Comparison of ENCODE assay signal across 28 cellular contexts in genomic region chr3:58607816-58608215, GRCh38. TPM values are rescaled to one million over a fixed set of nuclear protein-coding genes. Genes with fewer than 3 reads are reported as not detected.
DNase-seq lines count a peak whose midpoint lies in the region; ATAC-seq, FAIRE-seq and TF ChIP-seq lines count a peak whose summit lies in the region.
"Had no signal": no experiment of that assay in that cellular context is flagged by ENCODE, and none has a peak within 500 bp of the region (broad histone marks: within the 10 kb centered on the region; RNA-seq: fewer than 3 reads in every experiment).

No MANE protein-coding gene starts in this region.

- H3K36me3 ChIP-seq in MM.1S (replicated peaks; ENCODE audit: insufficient read depth, low read length) (no peaks in the 10 kb centered on the region), GM12878 (ENCODE audit: control insufficient read depth in 2 of 2, insufficient read depth in 2 of 2, low read length in 1 of 2) (no peaks in the 10 kb centered on the region), thyroid gland (no peaks in the 10 kb centered on the region), ovary (no peaks in the 10 kb centered on the region), smooth muscle cell (ENCODE audit: low read depth) (no peaks in the 10 kb centered on the region), esophagus squamous epithelium (no peaks in the 10 kb centered on the region)
- H3K36me3 ChIP-seq: adrenal gland, cardiac muscle cell, right atrium auricular region had no signal

- SMC1A ChIA-PET in GM12878 (lab: Charles Lee; ENCODE audit: uncharacterized antibody, unreplicated experiment) = interaction anchor here (0.8 to 1.1 kb wide), 2 partner anchors 19 to 22 kb away, joined by 3 read pairs; no protein-coding TSS in a partner anchor

- DNase-seq in activated CD8-positive, alpha-beta memory T cell treated with anti-CD3 and anti-CD28 coated beads, Interleukin-2, amount 10 ng/mL, durations not matched to agents 7 days and 5 days = no peak
- DNase-seq in activated CD8-positive, alpha-beta memory T cell treated with anti-CD3 and anti-CD28 coated beads, Interleukin-2, amount 50 U/mL, for 4 hours = no peak
- DNase-seq in MM.1S = peak; percentile 26
- peak; percentile 26 for DNase-seq in GM12878 (ENCODE audit: low read depth, low spot score)
- no peak for DNase-seq in thyroid gland
- no peak for DNase-seq in ovary
- DNase-seq in smooth muscle cell (lab: John Stamatoyannopoulos, UW; ENCODE audit: unreplicated experiment) = no peak
- no peak for DNase-seq in esophagus squamous epithelium (lab: John Stamatoyannopoulos, UW)
- DNase-seq: activated CD4-positive, CD25-positive, alpha-beta regulatory T cell treated with anti-CD3 and anti-CD28 coated beads, Interleukin-2, amount 50 U/mL, for 72 hours; activated effector memory CD4-positive, alpha-beta T cell treated with anti-CD3 and anti-CD28 coated beads, Interleukin-2, amount 50 U/mL, for 16 hours; adrenal gland; COR-L47; DND-41; glutamatergic neuron; mesendoderm; NCI-H1417 treated with DMSO at 0.1 percent for 48 hours; stimulated activated CD4-positive, alpha-beta T cell treated with anti-CD3 and anti-CD28 coated beads, Interleukin-4, amount 100 ng/mL, for 4 hours had no signal

- H3K27ac ChIP-seq in MM.1S (ENCODE audit: low read length) = no peak overlapping the region
- H3K27ac ChIP-seq in GM12878 (ENCODE audit: control insufficient read depth, insufficient read depth) = no peak overlapping the region
- peak overlapping the region; percentile 88 to 93 (median 93) for H3K27ac ChIP-seq in thyroid gland
- no peak overlapping the region for H3K27ac ChIP-seq in ovary
- H3K27ac ChIP-seq in smooth muscle cell (ENCODE audit: low read depth) = no peak overlapping the region
- H3K27ac ChIP-seq in esophagus squamous epithelium = no peak overlapping the region
- H3K27ac ChIP-seq: adrenal gland, cardiac muscle cell, right atrium auricular region had no signal

- intact Hi-C loops in GM12878 (cut with micrococcal nuclease; ENCODE audit: unreplicated experiment) = no loop called here
- intact Hi-C loops in thyroid gland (cut with DNase I) = no loop called here
- intact Hi-C loops in ovary (cut with DNase I) = no loop called here
- intact Hi-C loops in esophagus squamous epithelium (cut with DNase I) = no loop called here

- H3K79me2 ChIP-seq in MM.1S (ENCODE audit: low read length) (no peaks in the 10 kb centered on the region), GM12878 (ENCODE audit: control insufficient read depth, insufficient read depth, low read length) (no peaks in the 10 kb centered on the region), smooth muscle cell (ENCODE audit: low read depth) (no peaks in the 10 kb centered on the region)

- no peak for TF ChIP-seq EP300 in GM12878 (IDR thresholded peaks at IDR 0.05; ENCODE audit: borderline replicate concordance in 1 of 2, control insufficient read depth in 1 of 2, low read depth in 2 of 2, low read length in 2 of 2)
- no peak for TF ChIP-seq EP300 in ovary (IDR thresholded peaks at IDR 0.05)

- H3K9ac ChIP-seq in MM.1S (ENCODE audit: low read length) = no peak overlapping the region
- no peak overlapping the region for H3K9ac ChIP-seq in GM12878 (ENCODE audit: control insufficient read depth, insufficient read depth, low read length)
- no peak overlapping the region for H3K9ac ChIP-seq in smooth muscle cell (ENCODE audit: low read depth)

- H2AFZ ChIP-seq in MM.1S (ENCODE audit: low read length) (no peak overlapping the region), GM12878 (ENCODE audit: control insufficient read depth, low read depth, low read length) (no peak overlapping the region), smooth muscle cell (ENCODE audit: low read depth) (no peak overlapping the region)

- in situ Hi-C loops in GM12878 (cut with MboI) = no loop called here

- peaks cover 34% of the 10 kb centered on the region for H3K4me1 Mint-ChIP-seq in activated CD8-positive, alpha-beta memory T cell treated with anti-CD3 and anti-CD28 coated beads, Interleukin-2, amount 10 ng/mL, durations not matched to agents 7 days and 5 days

- TF ChIP-seq POLR2A in GM12878 (IDR thresholded peaks at IDR 0.05; ENCODE audit: low read depth, low read length) (no peak), thyroid gland (IDR thresholded peaks at IDR 0.05) (no peak), ovary (IDR thresholded peaks at IDR 0.05) (no peak), esophagus squamous epithelium (IDR thresholded peaks at IDR 0.05) (no peak)

- WGBS in GM12878 (ENCODE audit: insufficient coverage, insufficient replicate concordance, low lambda C conversion rate, missing lambda C conversion rate) = 0% methylated on average over 4 of the region's 4 CpGs
- WGBS in thyroid gland, 2 donors = 76 to 84% methylated on average over 4 of the region's 4 CpGs
- 70 to 86% (median 81%) methylated on average over 4 of the region's 4 CpGs for WGBS in ovary, 3 donors
- WGBS in smooth muscle cell (ENCODE audit: low lambda C conversion rate) = 82% methylated on average over 4 of the region's 4 CpGs
- 39 to 71% methylated on average over 4 of the region's 4 CpGs for WGBS in esophagus squamous epithelium, 2 donors

- H3K27ac Mint-ChIP-seq in activated CD8-positive, alpha-beta memory T cell treated with anti-CD3 and anti-CD28 coated beads, Interleukin-2, amount 10 ng/mL, durations not matched to agents 7 days and 5 days = no peak overlapping the region
- H3K27ac Mint-ChIP-seq: dendritic cell treated with granulocyte-macrophage colony-stimulating factor and Interleukin-4, amounts not matched to agents 40 ng/mL and 50 ng/mL, for 4 days; type B pancreatic cell had no signal

- POLR2A ChIA-PET in GM12878 (lab: Charles Lee) = no interaction called here

- no peaks in the 10 kb centered on the region for H3K27me3 ChIP-seq in MM.1S (replicated peaks; ENCODE audit: insufficient read depth, low read length)
- no peaks in the 10 kb centered on the region for H3K27me3 ChIP-seq in GM12878 (replicated peaks in 1 of 2; ENCODE audit: control insufficient read depth in 2 of 2, insufficient read depth in 2 of 2, low read length in 1 of 2)
- H3K27me3 ChIP-seq in thyroid gland = no peaks in the 10 kb centered on the region
- H3K27me3 ChIP-seq in ovary = no peaks in the 10 kb centered on the region
- H3K27me3 ChIP-seq in smooth muscle cell (ENCODE audit: low read depth) = no peaks in the 10 kb centered on the region
- no peaks in the 10 kb centered on the region for H3K27me3 ChIP-seq in esophagus squamous epithelium
- H3K27me3 ChIP-seq: adrenal gland, cardiac muscle cell, right atrium auricular region had no signal

- BruUV-seq in GM12878 (replicated peaks; lab: Mats Ljungman, UMichigan) = no TSS peak

- H3K9me3 ChIP-seq in MM.1S (replicated peaks; ENCODE audit: insufficient read depth, low read length) (no peaks in the 10 kb centered on the region), GM12878 (replicated peaks; ENCODE audit: control insufficient read depth, insufficient read depth, low read length) (no peaks in the 10 kb centered on the region; the same call in 2 of the 3 replicates), thyroid gland (no peaks in the 10 kb centered on the region), ovary (no peaks in the 10 kb centered on the region), smooth muscle cell (replicated peaks; ENCODE audit: low read depth) (no peaks in the 10 kb centered on the region), esophagus squamous epithelium (no peaks in the 10 kb centered on the region)
- H3K9me3 ChIP-seq: adrenal gland had no signal

- H3K4me2 ChIP-seq in MM.1S (ENCODE audit: low read depth, low read length) (no peak overlapping the region), GM12878 (ENCODE audit: control insufficient read depth, insufficient read depth) (no peak overlapping the region), smooth muscle cell (no peak overlapping the region)

- no peaks in the 10 kb centered on the region for H3K4me1 ChIP-seq in MM.1S (ENCODE audit: low read length)
- H3K4me1 ChIP-seq in GM12878 (ENCODE audit: control insufficient read depth, insufficient read depth, low read length) = peaks cover 5% of the 10 kb centered on the region; the same call in 1 of the 2 replicates
- H3K4me1 ChIP-seq in thyroid gland = peaks cover 35 to 44% of the 10 kb centered on the region in 2 donors
- H3K4me1 ChIP-seq in ovary (ENCODE audit: insufficient read depth) = no peaks in the 10 kb centered on the region
- no peaks in the 10 kb centered on the region for H3K4me1 ChIP-seq in smooth muscle cell (ENCODE audit: low read depth)
- H3K4me1 ChIP-seq in esophagus squamous epithelium = peaks cover 0 to 28% (median 0%) of the 10 kb centered on the region in 3 donors
- H3K4me1 ChIP-seq: adrenal gland had no signal

- CTCF ChIA-PET in activated CD8-positive, alpha-beta memory T cell treated with anti-CD3 and anti-CD28 coated beads, Interleukin-2, amount 10 ng/mL, durations not matched to agents 7 days and 5 days (lab: Charles Lee) = interaction anchor here (0.6 kb wide), 1 partner anchor 390 kb away, joined by 3 read pairs; no protein-coding TSS in a partner anchor
- CTCF ChIA-PET in GM12878 (lab: Yijun Ruan, JAX) = interaction anchor here (0.6 to 2.3 kb wide), 3 partner anchors 22 to 75 kb away, joined by 4 to 7 read pairs (median 5); no protein-coding TSS in a partner anchor

- H3K27me3 Mint-ChIP-seq in activated CD8-positive, alpha-beta memory T cell treated with anti-CD3 and anti-CD28 coated beads, Interleukin-2, amount 10 ng/mL, durations not matched to agents 7 days and 5 days = peaks cover 29% of the 10 kb centered on the region

- ATAC-seq in activated CD8-positive, alpha-beta memory T cell treated with anti-CD3 and anti-CD28 coated beads, Interleukin-2, amount 10 ng/mL, durations not matched to agents 7 days and 5 days = peak; percentile 52
- peak; percentile 74 for ATAC-seq in GM12878
- ATAC-seq: HepG2, Right ventricle myocardium inferior had no signal

- H3K9me2 ChIP-seq in MM.1S (replicated peaks; ENCODE audit: insufficient read depth, low read length) = no peaks in the 10 kb centered on the region

- H3F3A ChIP-seq in MM.1S (ENCODE audit: insufficient read depth, low read length) = no peaks in the 10 kb centered on the region
- H3F3A ChIP-seq in smooth muscle cell (ENCODE audit: low read depth) = no peaks in the 10 kb centered on the region

- no peaks in the 10 kb centered on the region for H3K36me3 Mint-ChIP-seq in activated CD8-positive, alpha-beta memory T cell treated with anti-CD3 and anti-CD28 coated beads, Interleukin-2, amount 10 ng/mL, durations not matched to agents 7 days and 5 days
- H3K36me3 Mint-ChIP-seq: type B pancreatic cell had no signal

- RAD21 ChIA-PET in GM12878 (lab: Charles Lee; ENCODE audit: unreplicated experiment) = no interaction called here

- H3K4me3 Mint-ChIP-seq in activated CD8-positive, alpha-beta memory T cell treated with anti-CD3 and anti-CD28 coated beads, Interleukin-2, amount 10 ng/mL, durations not matched to agents 7 days and 5 days = no peak overlapping the region
- H3K4me3 Mint-ChIP-seq: dendritic cell treated with granulocyte-macrophage colony-stimulating factor and Interleukin-4, amounts not matched to agents 40 ng/mL and 50 ng/mL, for 4 days; type B pancreatic cell had no signal

- no peaks in the 10 kb centered on the region for H3K9me3 Mint-ChIP-seq in activated CD8-positive, alpha-beta memory T cell treated with anti-CD3 and anti-CD28 coated beads, Interleukin-2, amount 10 ng/mL, durations not matched to agents 7 days and 5 days (ENCODE audit: low read depth)
- H3K9me3 Mint-ChIP-seq: dendritic cell treated with granulocyte-macrophage colony-stimulating factor and Interleukin-4, amounts not matched to agents 40 ng/mL and 50 ng/mL, for 4 days; type B pancreatic cell had no signal

- no peak for FAIRE-seq in GM12878 (lab: Jason Lieb, UNC)
- FAIRE-seq: endometrium, H1, HepG2 had no signal

- no peak for TF ChIP-seq CTCF in MM.1S (IDR thresholded peaks at IDR 0.05; ENCODE audit: low read length)
- TF ChIP-seq CTCF in GM12878 (IDR thresholded peaks at IDR 0.05 in 2 of 3, conservative IDR thresholded peaks at IDR 0.05 in 1 of 3; ENCODE audit: control insufficient read depth in 2 of 3, extremely low read depth in 1 of 3, insufficient read depth in 1 of 3, low read depth in 3 of 3, low read length in 3 of 3) = no peak
- TF ChIP-seq CTCF in thyroid gland (IDR thresholded peaks at IDR 0.05) = no peak
- TF ChIP-seq CTCF in ovary (IDR thresholded peaks at IDR 0.05) = no peak
- TF ChIP-seq CTCF in smooth muscle cell (IDR thresholded peaks at IDR 0.05; ENCODE audit: borderline replicate concordance, insufficient read depth, poor library complexity, severe bottlenecking) = no peak
- TF ChIP-seq CTCF in esophagus squamous epithelium (IDR thresholded peaks at IDR 0.05) = no peak

- H3K4me3 ChIP-seq in MM.1S (ENCODE audit: low read length) = no peak overlapping the region
- no peak overlapping the region for H3K4me3 ChIP-seq in GM12878
- H3K4me3 ChIP-seq in thyroid gland (replicated peaks in 1 of 3) = no peak overlapping the region
- H3K4me3 ChIP-seq in ovary = no peak overlapping the region
- H3K4me3 ChIP-seq in smooth muscle cell = no peak overlapping the region
- H3K4me3 ChIP-seq in esophagus squamous epithelium = no peak overlapping the region
- H3K4me3 ChIP-seq: adrenal gland, cardiac muscle cell, right atrium auricular region had no signal

- TF ChIP-seq RAD21 in GM12878 (IDR thresholded peaks at IDR 0.05; ENCODE audit: insufficient read depth, low read depth, low read length) = no peak

- no peaks in the 10 kb centered on the region for H4K20me1 ChIP-seq in MM.1S (ENCODE audit: insufficient read depth, low read length)
- H4K20me1 ChIP-seq in GM12878 (ENCODE audit: control insufficient read depth, insufficient read depth) = no peaks in the 10 kb centered on the region
- no peaks in the 10 kb centered on the region for H4K20me1 ChIP-seq in smooth muscle cell (ENCODE audit: low read depth)

RNA-seq across cellular contexts. Expression of gene FAM107A, which starts 30.6 kb away (rescaled TPM):
- total RNA-seq in activated CD8-positive, alpha-beta memory T cell treated with anti-CD3 and anti-CD28 coated beads, Interleukin-2, amount 10 ng/mL, durations not matched to agents 7 days and 5 days = not detected
- not detected in 2 replicates for total RNA-seq in GM12878 (2013; cell fraction: nucleolus; rRNA removed)
- total RNA-seq in GM12878 (2014; rRNA removed) (not detected in 2 replicates), GM12878 (2014; rRNA removed; fragmentation: Illumina TruSeq; extraction: Trizol) (not detected in 2 replicates), GM12878 (2021) (not detected in 2 replicates), thyroid gland (100 to 1,000 TPM in 1 of 4 donors, 10 to 100 TPM in 3; 62.3 to 137 (median 83.3) TPM), ovary (10 to 100 TPM in 5 of 7 donors, 1 to 10 TPM in 2; 2.7 to 47.3 (median 14.4) TPM), smooth muscle cell (not detected in 2 replicates), esophagus squamous epithelium (10 to 100 TPM in 2 of 4 donors, 1 to 10 TPM in 2; 3.9 to 78.6 (median 10.8) TPM)
- polyA plus RNA-seq in GM12878 (2011; ENCODE audit: low read depth) = not detected
- polyA plus RNA-seq in GM12878 (2011; rRNA removed) (not detected in 2 replicates), GM12878 (2014; fragmentation: Illumina TruSeq; extraction: Trizol) (not detected in 2 replicates), GM12878 (2014; fragmentation: Nextera tagmentation; extraction: Ambion mirVana) (not detected), GM12878 (2014; rRNA removed) (not detected in 2 replicates), GM12878 (2016; fragmentation: Nextera tagmentation; extraction: Ambion mirVana) (not detected), ovary (10 to 100 TPM; 14.0 to 19.9 TPM), smooth muscle cell (not detected in 2 replicates)
- not detected in 2 replicates for polyA plus RNA-seq in GM12878 (2011; cell fraction: cytosol; rRNA removed)
- polyA plus RNA-seq in GM12878 (2011; cell fraction: nucleus; rRNA removed) = not detected in 2 replicates
- polyA plus RNA-seq in GM12878 (2012) = 0.11 TPM in 1 of 2 replicates, not detected in the other
- polyA minus RNA-seq in GM12878 (2011; rRNA and poly(A)+ RNA removed) = not detected in 2 replicates
- not detected in 2 replicates for polyA minus RNA-seq in GM12878 (2011; cell fraction: cytosol; rRNA and poly(A)+ RNA removed)
- polyA minus RNA-seq in GM12878 (2011; cell fraction: nucleus; rRNA and poly(A)+ RNA removed) = not detected in 2 replicates
- total RNA-seq: A673, cardiac muscle cell, HepG2 had no signal
- polyA plus RNA-seq: cardiac muscle cell, HepG2 had no signal

RNA-seq across cellular contexts. Expression of gene FAM3D, which starts 58.8 kb away (rescaled TPM):
- not detected for total RNA-seq in activated CD8-positive, alpha-beta memory T cell treated with anti-CD3 and anti-CD28 coated beads, Interleukin-2, amount 10 ng/mL, durations not matched to agents 7 days and 5 days
- not detected in 2 replicates for total RNA-seq in GM12878 (2013; cell fraction: nucleolus; rRNA removed)
- total RNA-seq in GM12878 (2014; rRNA removed) (not detected in 2 replicates), GM12878 (2014; rRNA removed; fragmentation: Illumina TruSeq; extraction: Trizol) (not detected in 2 replicates), GM12878 (2021) (not detected in 2 replicates), thyroid gland (under 1 TPM in 1 of 4 donors, not detected in 3; 0.67 TPM), ovary (1 to 10 TPM in 1 of 7 donors, under 1 TPM in 1, not detected in 5; 0.36 to 6.3 TPM), smooth muscle cell (0.18 TPM in 1 of 2 replicates, not detected in the other), esophagus squamous epithelium (100 to 1,000 TPM in 3 of 4 donors, 10 to 100 TPM in 1; 84.3 to 214 (median 128) TPM)
- polyA plus RNA-seq in GM12878 (2011; ENCODE audit: low read depth) = not detected
- polyA plus RNA-seq in GM12878 (2011; rRNA removed) (0.07 and 0.10 TPM in 2 replicates), GM12878 (2014; fragmentation: Illumina TruSeq; extraction: Trizol) (0.04 TPM in 1 of 2 replicates, not detected in the other), GM12878 (2014; fragmentation: Nextera tagmentation; extraction: Ambion mirVana) (not detected), GM12878 (2014; rRNA removed) (not detected in 2 replicates), GM12878 (2016; fragmentation: Nextera tagmentation; extraction: Ambion mirVana) (not detected), ovary (not detected), smooth muscle cell (0.33 TPM in 1 of 2 replicates, not detected in the other)
- polyA plus RNA-seq in GM12878 (2011; cell fraction: cytosol; rRNA removed) = 0.12 TPM in 1 of 2 replicates, not detected in the other
- polyA plus RNA-seq in GM12878 (2011; cell fraction: nucleus; rRNA removed) = not detected in 2 replicates
- not detected in 2 replicates for polyA plus RNA-seq in GM12878 (2012)
- not detected in 2 replicates for polyA minus RNA-seq in GM12878 (2011; rRNA and poly(A)+ RNA removed)
- not detected in 2 replicates for polyA minus RNA-seq in GM12878 (2011; cell fraction: cytosol; rRNA and poly(A)+ RNA removed)
- not detected in 2 replicates for polyA minus RNA-seq in GM12878 (2011; cell fraction: nucleus; rRNA and poly(A)+ RNA removed)
- total RNA-seq: A673, H1, HepG2, occipital lobe, right atrium auricular region, Right ventricle myocardium inferior had no signal
- polyA plus RNA-seq: BJ, cardiac muscle cell, H1, HepG2 had no signal

Comparison
In these comparisons a context has a peak if more than half of its experiments do, and no peak if none do; other contexts are left out.
1. DNase-seq: peak in MM.1S (single experiment) and GM12878 (single experiment); none in activated CD8-positive, alpha-beta memory T cell treated with anti-CD3 and anti-CD28 coated beads, Interleukin-2, amount 10 ng/mL, durations not matched to agents 7 days and 5 days (single experiment), activated CD8-positive, alpha-beta memory T cell treated with anti-CD3 and anti-CD28 coated beads, Interleukin-2, amount 50 U/mL, for 4 hours (single experiment), thyroid gland (0 of 2), ovary (0 of 5), smooth muscle cell (single experiment) and esophagus squamous epithelium (single experiment).
2. H3K27ac ChIP-seq: peak in thyroid gland (3 of 3); none in MM.1S (single experiment), GM12878 (single experiment), ovary (0 of 2), smooth muscle cell (single experiment) and esophagus squamous epithelium (0 of 4).
3. RNA of gene FAM3D, which starts 58.8 kb away (total RNA-seq): 84.3 to 214 TPM in esophagus squamous epithelium; 0.18 TPM in smooth muscle cell, 0.36 to 6.3 TPM in ovary, not detected in activated CD8-positive, alpha-beta memory T cell treated with anti-CD3 and anti-CD28 coated beads, Interleukin-2, amount 10 ng/mL, durations not matched to agents 7 days and 5 days, not detected in GM12878 and 0.67 TPM in thyroid gland; every median in the first group is over 10 times any median in the second.